In genomic region chr6:90350689-90351554, GRCh38 we compare ENCODE assay signal across 9 cellular contexts. TPM values are rescaled to one million over a fixed set of nuclear protein-coding genes. Genes with fewer than 3 reads are reported as not detected.
DNase-seq lines count a peak whose midpoint lies in the region; ATAC-seq lines count a peak whose summit lies in the region.
"Had no signal": no experiment of that assay in that cellular context is flagged by ENCODE, and none has a peak within 500 bp of the region (broad histone marks: within the 10 kb centered on the region; RNA-seq: fewer than 3 reads in every experiment).

No MANE protein-coding gene starts in this region.

- H3K27me3 ChIP-seq in MG63: peaks cover 6% of the 10 kb centered on the region; the same call in 1 of the 2 replicates

- H3K4me3 ChIP-seq in MG63: no peak overlapping the region
- H3K4me3 ChIP-seq: thoracic aorta had no signal

- no peaks in the 10 kb centered on the region for H3K36me3 ChIP-seq in MG63
- H3K36me3 ChIP-seq: thoracic aorta had no signal

- H3K9me3 ChIP-seq in MG63: no peaks in the 10 kb centered on the region
- H3K9me3 ChIP-seq: thoracic aorta had no signal

- peak; percentile 1 to 82 (median 59) for DNase-seq in stimulated activated naive CD4-positive, alpha-beta T cell (lab: John Stamatoyannopoulos, UW)
- no peak for DNase-seq in stimulated activated naive CD4-positive, alpha-beta T cell treated with Interleukin-2 at 50 U/mL for 16 hours (lab: John Stamatoyannopoulos, UW)
- DNase-seq in activated CD4-positive, alpha-beta T cell treated with anti-CD3 and anti-CD28 coated beads, Interleukin-2, amount 50 U/mL, for 4 hours: peak; percentile 33 to 42
- DNase-seq in iris pigment epithelial cell (ENCODE audit: low read depth): peak; percentile 31
- no peak for DNase-seq in DMS79 (lab: John Stamatoyannopoulos, UW)
- DNase-seq in MG63: no peak

- ATAC-seq in HG03439 (IDR thresholded peaks at IDR 0.05; ENCODE audit: unreplicated experiment) (no peak), HG03196 (IDR thresholded peaks at IDR 0.05; ENCODE audit: unreplicated experiment) (no peak)

RNA-seq across cellular contexts. Expression of gene BACH2, which starts 54.3 kb away (rescaled TPM):
- not detected in 2 replicates for total RNA-seq in MG63 (2014; rRNA removed; shearing (Covaris generic); ENCODE audit: low replicate concordance)

Comparison
In these comparisons a context has a peak if more than half of its experiments do, and no peak if none do; other contexts are left out.
1. DNase-seq: peak in stimulated activated naive CD4-positive, alpha-beta T cell (6 of 6), activated CD4-positive, alpha-beta T cell treated with anti-CD3 and anti-CD28 coated beads, Interleukin-2, amount 50 U/mL, for 4 hours (2 of 2) and iris pigment epithelial cell (single experiment); none in stimulated activated naive CD4-positive, alpha-beta T cell treated with Interleukin-2 at 50 U/mL for 16 hours (single experiment), DMS79 (single experiment) and MG63 (single experiment).